Comparison of ENCODE assay signal across 14 cellular contexts in the genomic region with DNA sequence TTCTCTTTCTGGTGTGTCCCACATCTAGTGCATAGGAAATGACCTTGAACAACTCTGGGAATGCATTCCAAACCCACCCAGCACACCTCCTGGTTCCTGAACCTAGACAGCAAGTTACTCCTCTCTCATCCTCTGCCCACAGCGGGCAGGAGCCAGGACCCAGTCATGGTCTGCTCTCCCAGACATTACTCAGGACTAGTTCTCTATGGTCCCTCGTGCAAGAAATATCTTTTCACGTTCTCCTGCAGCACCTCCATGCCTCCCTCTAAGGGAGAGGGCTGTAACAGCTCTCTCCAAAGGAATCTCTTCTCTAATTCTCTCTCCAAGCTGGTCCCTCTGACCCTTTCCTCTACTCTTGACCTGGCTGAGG. TPM values are rescaled to one million over a fixed set of nuclear protein-coding genes. Genes with fewer than 3 reads are reported as not detected.
DNase-seq lines count a peak whose midpoint lies in the region; ATAC-seq, FAIRE-seq and TF ChIP-seq lines count a peak whose summit lies in the region.
"Had no signal": no experiment of that assay in that cellular context is flagged by ENCODE, and none has a peak within 500 bp of the region (broad histone marks: within the 10 kb centered on the region; RNA-seq: fewer than 3 reads in every experiment).

No MANE protein-coding gene starts in this region.

- H3K27me3 ChIP-seq in HepG2 (ENCODE audit: control insufficient read depth in 1 of 2, insufficient read depth in 2 of 2, low read length in 2 of 2) (peaks cover 2% of the 10 kb centered on the region in 2 experiments; a peak in 1 of 5 replicates), right lobe of liver (no peaks in the 10 kb centered on the region), endocrine pancreas (ENCODE audit: control insufficient read depth, insufficient read depth, low read length) (no peaks in the 10 kb centered on the region), ovary (no peaks in the 10 kb centered on the region)
- H3K27me3 ChIP-seq: upper lobe of right lung had no signal

- TF ChIP-seq CTCF in HepG2 (CRISPR knock-in tag; IDR thresholded peaks at IDR 0.05) (no peak), right lobe of liver (IDR thresholded peaks at IDR 0.05) (no peak), osteocyte (IDR thresholded peaks at IDR 0.05) (no peak), ovary (IDR thresholded peaks at IDR 0.05) (no peak)

- no peaks in the 10 kb centered on the region for H3K9me3 Mint-ChIP-seq in osteocyte (ENCODE audit: unreplicated experiment)
- H3K9me3 Mint-ChIP-seq: activated CD4-positive, alpha-beta T cell treated with anti-CD3 and anti-CD28 coated beads, Interleukin-2, amount 10 ng/mL, durations not matched to agents 7 days and 5 days; activated T-helper 2 cell treated with anti-CD3 and anti-CD28 coated beads, Interferon-gamma antibody, Interleukin-2, Interleukin-4, amounts not matched to agents 10 μg/mL and 5 μg/mL and 100 μg/mL, durations not matched to agents 14 hours and 24 hours and 36 hours; T-helper 1 cell treated with Interleukin-12 subunit alpha and Interleukin-12 subunit beta and Interleukin-4 antibody, amounts not matched to agents 30 μg/mL and 1 μg/mL, for 36 hours had no signal

- no peak for TF ChIP-seq EP300 in HepG2 (IDR thresholded peaks at IDR 0.05; ENCODE audit: low read depth in 2 of 2, low read length in 2 of 2)
- TF ChIP-seq EP300 in HepG2 (CRISPR knock-in tag; IDR thresholded peaks at IDR 0.05; ENCODE audit: borderline replicate concordance): no peak
- TF ChIP-seq EP300 in ovary (IDR thresholded peaks at IDR 0.05): no peak

- intact Hi-C loops in HepG2 (cut with micrococcal nuclease; ENCODE audit: unreplicated experiment): no loop called here
- intact Hi-C loops in right lobe of liver (cut with DNase I): no loop called here
- intact Hi-C loops in ovary (cut with DNase I): no loop called here

- H3K36me3 ChIP-seq in HepG2 (replicated peaks in 1 of 2; ENCODE audit: control insufficient read depth in 1 of 2, insufficient read depth in 2 of 2, low read length in 2 of 2) (no peaks in the 10 kb centered on the region), right lobe of liver (no peaks in the 10 kb centered on the region), endocrine pancreas (ENCODE audit: control insufficient read depth, insufficient read depth, low read length) (no peaks in the 10 kb centered on the region), ovary (no peaks in the 10 kb centered on the region)
- H3K36me3 ChIP-seq: upper lobe of right lung had no signal

- peak overlapping the region; percentile 37 for H3K4me2 ChIP-seq in HepG2 (ENCODE audit: low read depth, low read length)

- peaks cover 51% of the 10 kb centered on the region for H3K4me1 ChIP-seq in HepG2 (ENCODE audit: insufficient read depth, low read length)
- peaks cover 0 to 13% (median 0%) of the 10 kb centered on the region in 4 donors for H3K4me1 ChIP-seq in right lobe of liver
- H3K4me1 ChIP-seq in endocrine pancreas (ENCODE audit: control insufficient read depth, insufficient read depth, low read length): peaks cover 20% of the 10 kb centered on the region
- peaks cover 26% of the 10 kb centered on the region for H3K4me1 ChIP-seq in ovary (ENCODE audit: insufficient read depth)

- H4K20me1 ChIP-seq in HepG2 (ENCODE audit: insufficient read depth, low read length): no peaks in the 10 kb centered on the region

- POLR2A ChIA-PET in HepG2 (lab: Yijun Ruan, JAX) (no interaction called here), HEK293T (lab: Yijun Ruan, JAX) (no interaction called here)

- no peak overlapping the region for H3K4me3 Mint-ChIP-seq in osteocyte (ENCODE audit: unreplicated experiment)
- H3K4me3 Mint-ChIP-seq: activated CD4-positive, alpha-beta T cell treated with anti-CD3 and anti-CD28 coated beads, Interleukin-2, amount 10 ng/mL, durations not matched to agents 7 days and 5 days; T-helper 1 cell treated with Interleukin-12 subunit alpha and Interleukin-12 subunit beta and Interleukin-4 antibody, amounts not matched to agents 30 μg/mL and 1 μg/mL, for 36 hours had no signal

- no peaks in the 10 kb centered on the region for H3K36me3 Mint-ChIP-seq in osteocyte (ENCODE audit: unreplicated experiment)

- H2AFZ ChIP-seq in HepG2 (ENCODE audit: low read length): no peak overlapping the region

- 17% methylated on average over 3 of the region's 3 CpGs for WGBS in HepG2 (ENCODE audit: low lambda C conversion rate)
- 88% methylated on average over 3 of the region's 3 CpGs for WGBS in right lobe of liver (ENCODE audit: insufficient coverage, low coverage, low lambda C conversion rate, missing lambda C conversion rate)
- WGBS in ovary, 3 donors: 93 to 98% (median 97%) methylated on average over 3 of the region's 3 CpGs

- TF ChIP-seq POLR2A in HepG2 (IDR thresholded peaks at IDR 0.05; ENCODE audit: insufficient read depth in 1 of 2, low read depth in 2 of 2, low read length in 2 of 2) (no peak), right lobe of liver (IDR thresholded peaks at IDR 0.05) (no peak), ovary (IDR thresholded peaks at IDR 0.05) (no peak)

- TF ChIP-seq RAD21 in HepG2 (CRISPR knock-in tag; IDR thresholded peaks at IDR 0.05): no peak

- no peak for FAIRE-seq in HepG2 (lab: Jason Lieb, UNC)

- CTCF ChIA-PET in HepG2 (lab: Yijun Ruan, JAX; ENCODE audit: low intra/inter-chr PET ratio, low total read pairs) (no interaction called here), HEK293T (lab: Yijun Ruan, JAX) (interaction anchor here (0.6 kb wide), 1 partner anchor 49 kb away, joined by 3 read pairs; no protein-coding TSS in a partner anchor)

- DNase-seq in HepG2 (ENCODE audit: low spot score): no peak
- no peak for DNase-seq in right lobe of liver
- DNase-seq in osteocyte (ENCODE audit: extremely low spot score, unreplicated experiment): no peak
- DNase-seq in HEK293T (ENCODE audit: extremely low spot score): no peak
- no peak for DNase-seq in ovary
- DNase-seq in stimulated activated naive CD4-positive, alpha-beta T cell treated with Interleukin-2 at 50 U/mL for 16 hours (lab: John Stamatoyannopoulos, UW): no peak
- no peak for DNase-seq in SIG-M5 treated with dmso at 0.1 percent for 504 hours (lab: John Stamatoyannopoulos, UW; ENCODE audit: unreplicated experiment)
- DNase-seq: activated CD4-positive, alpha-beta T cell treated with anti-CD3 and anti-CD28 coated beads, Interleukin-2, amount 10 ng/mL, durations not matched to agents 7 days and 5 days; central memory CD4-positive, alpha-beta T cell; NCI-H2171 treated with DMSO at 0.1 percent for 48 hours; upper lobe of right lung had no signal

- ATAC-seq in HepG2 (peak; percentile 24), right lobe of liver (no peak)

- no peak overlapping the region for H3K9ac ChIP-seq in HepG2 (ENCODE audit: insufficient read depth, low read depth, low read length)
- H3K9ac ChIP-seq in endocrine pancreas (ENCODE audit: control insufficient read depth, insufficient read depth, low read length): no peak overlapping the region

- H3K79me2 ChIP-seq in HepG2 (ENCODE audit: insufficient read depth, low read length): no peaks in the 10 kb centered on the region

- in situ Hi-C loops in HepG2 (cut with HindIII; ENCODE audit: extremely low pct_ligation_motif_present, low pct_unique_long_range_greater_than_20kb): no loop called here

- H3K9me3 ChIP-seq in HepG2 (ENCODE audit: low read length) (no peaks in the 10 kb centered on the region), right lobe of liver (no peaks in the 10 kb centered on the region), endocrine pancreas (ENCODE audit: control insufficient read depth, low read length) (no peaks in the 10 kb centered on the region), ovary (no peaks in the 10 kb centered on the region)
- H3K9me3 ChIP-seq: upper lobe of right lung had no signal

- H3K27ac Mint-ChIP-seq in osteocyte (ENCODE audit: unreplicated experiment): peak overlapping the region; percentile 100
- H3K27ac Mint-ChIP-seq: activated CD4-positive, alpha-beta T cell treated with anti-CD3 and anti-CD28 coated beads, Interleukin-2, amount 10 ng/mL, durations not matched to agents 7 days and 5 days; T-helper 1 cell treated with Interleukin-12 subunit alpha and Interleukin-12 subunit beta and Interleukin-4 antibody, amounts not matched to agents 30 μg/mL and 1 μg/mL, for 36 hours had no signal

- no TSS peak for BruUV-seq in HepG2 (replicated peaks; lab: Mats Ljungman, UMichigan)

- peak overlapping the region; percentile 21 for H3K27ac ChIP-seq in HepG2 (ENCODE audit: extremely low read length, insufficient read depth, low read length)
- H3K27ac ChIP-seq in right lobe of liver: no peak overlapping the region
- H3K27ac ChIP-seq in ovary: peak overlapping the region in 1 of 2 donors; percentile 35

- no peaks in the 10 kb centered on the region for H3K27me3 Mint-ChIP-seq in osteocyte (ENCODE audit: unreplicated experiment)

- peaks cover 95% of the 10 kb centered on the region for H3K4me1 Mint-ChIP-seq in osteocyte (ENCODE audit: unreplicated experiment)

- H3K4me3 ChIP-seq in HepG2 (replicated peaks in 1 of 3; ENCODE audit: insufficient read depth in 1 of 3, low read depth in 2 of 3, low read length in 3 of 3) (no peak overlapping the region), right lobe of liver (no peak overlapping the region), endocrine pancreas (ENCODE audit: control insufficient read depth, insufficient read depth, low read length) (peak overlapping the region; percentile 54), ovary (no peak overlapping the region)
- H3K4me3 ChIP-seq: upper lobe of right lung had no signal

RNA-seq across cellular contexts. Expression of gene PRSS23, which starts 57.9 kb away (rescaled TPM):
- 0.20 and 0.28 TPM in 2 replicates for total RNA-seq in HepG2 (2016; rRNA removed; fragmentation: Illumina TruSeq; extraction: Trizol)
- total RNA-seq in HepG2 (2016; cell fraction: cytosol; rRNA removed; fragmentation: Illumina TruSeq; extraction: Trizol; ENCODE audit: low read depth): 0.51 TPM in 1 of 2 replicates, not detected in the other
- 0.17 and 0.18 TPM in 2 replicates for total RNA-seq in HepG2 (2016; cell fraction: insoluble cytoplasmic fraction; rRNA removed; fragmentation: Illumina TruSeq; extraction: Trizol)
- total RNA-seq in HepG2 (2016; cell fraction: membrane; rRNA removed; fragmentation: Illumina TruSeq; extraction: Trizol): 0.06 and 0.10 TPM in 2 replicates
- total RNA-seq in HepG2 (2016; cell fraction: nucleus; rRNA removed; fragmentation: Illumina TruSeq; extraction: Trizol): 0.25 TPM in 1 of 2 replicates, not detected in the other
- polyA plus RNA-seq in HepG2 (2011; rRNA removed): 0.21 and 0.30 TPM in 2 replicates
- polyA plus RNA-seq in HepG2 (2011; cell fraction: cytosol; rRNA removed): 0.13 and 0.24 TPM in 2 replicates
- polyA plus RNA-seq in HepG2 (2011; cell fraction: nucleus; rRNA removed): not detected in 2 replicates
- 0.51 and 0.57 TPM in 2 replicates for polyA plus RNA-seq in HepG2 (2012)
- polyA plus RNA-seq in HepG2 (2016; cell fraction: cytosol; fragmentation: Illumina TruSeq; extraction: Trizol; ENCODE audit: low read depth): 0.05 TPM in 1 of 2 replicates, not detected in the other
- 0.11 TPM in 1 of 2 replicates, not detected in the other for polyA plus RNA-seq in HepG2 (2016; cell fraction: insoluble cytoplasmic fraction; fragmentation: Illumina TruSeq; extraction: Trizol; ENCODE audit: low read depth)
- polyA plus RNA-seq in HepG2 (2016; cell fraction: membrane; fragmentation: Illumina TruSeq; extraction: Trizol; ENCODE audit: low read depth): 0.19 and 0.20 TPM in 2 replicates
- polyA plus RNA-seq in HepG2 (2016; cell fraction: nucleus; fragmentation: Illumina TruSeq; extraction: Trizol; ENCODE audit: insufficient read depth, low read depth): 0.70 TPM in 1 of 2 replicates, not detected in the other
- 0.32 and 515 TPM in 2 replicates for polyA minus RNA-seq in HepG2 (2011; rRNA and poly(A)+ RNA removed; ENCODE audit: low replicate concordance)
- 0.89 and 0.97 TPM in 2 replicates for polyA minus RNA-seq in HepG2 (2011; cell fraction: cytosol; rRNA and poly(A)+ RNA removed)
- 0.37 and 1.2 TPM in 2 replicates for polyA minus RNA-seq in HepG2 (2011; cell fraction: nucleus; rRNA and poly(A)+ RNA removed)
- total RNA-seq in right lobe of liver: 10 to 100 TPM in 3 of 6 experiments, 1 to 10 TPM in 3; 6.9 to 17.8 (median 9.4) TPM
- 545 and 556 TPM in 2 replicates for total RNA-seq in osteocyte
- total RNA-seq in ovary: 10 to 100 TPM; 13.5 to 62.1 (median 29.5) TPM
- 100 to 1,000 TPM in 1 of 2 donors, 10 to 100 TPM in 1; 54.4 to 129 TPM for polyA plus RNA-seq in ovary
